1 cellular context compared by ENCODE assay signal in the genomic region with DNA sequence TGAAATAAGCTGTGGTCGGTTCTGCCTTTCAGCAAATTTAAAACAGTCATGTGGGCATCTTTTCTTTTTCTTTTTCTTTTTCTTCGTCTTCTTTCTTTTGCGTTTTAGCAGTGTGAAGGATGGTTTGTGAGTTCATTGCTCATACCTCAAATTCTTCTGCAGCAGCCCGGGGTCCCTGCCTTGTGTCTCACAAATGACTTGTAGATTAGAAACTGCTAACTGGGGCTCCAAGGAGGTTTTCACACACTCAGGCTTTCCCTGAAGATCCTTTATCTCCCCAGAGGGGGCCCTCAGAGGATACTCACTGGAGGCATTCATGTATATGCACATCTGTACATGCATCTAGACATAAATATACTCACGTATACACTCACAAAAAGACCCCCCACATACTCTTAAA.
TF ChIP-seq lines count a peak whose summit lies in the region.

No MANE protein-coding gene starts in this region.

TF ChIP-seq in WTC11, 78 proteins besides CTCF, POLR2A, EP300 and RAD21 (continued from another document):
- TF ChIP-seq, protein P1, sequence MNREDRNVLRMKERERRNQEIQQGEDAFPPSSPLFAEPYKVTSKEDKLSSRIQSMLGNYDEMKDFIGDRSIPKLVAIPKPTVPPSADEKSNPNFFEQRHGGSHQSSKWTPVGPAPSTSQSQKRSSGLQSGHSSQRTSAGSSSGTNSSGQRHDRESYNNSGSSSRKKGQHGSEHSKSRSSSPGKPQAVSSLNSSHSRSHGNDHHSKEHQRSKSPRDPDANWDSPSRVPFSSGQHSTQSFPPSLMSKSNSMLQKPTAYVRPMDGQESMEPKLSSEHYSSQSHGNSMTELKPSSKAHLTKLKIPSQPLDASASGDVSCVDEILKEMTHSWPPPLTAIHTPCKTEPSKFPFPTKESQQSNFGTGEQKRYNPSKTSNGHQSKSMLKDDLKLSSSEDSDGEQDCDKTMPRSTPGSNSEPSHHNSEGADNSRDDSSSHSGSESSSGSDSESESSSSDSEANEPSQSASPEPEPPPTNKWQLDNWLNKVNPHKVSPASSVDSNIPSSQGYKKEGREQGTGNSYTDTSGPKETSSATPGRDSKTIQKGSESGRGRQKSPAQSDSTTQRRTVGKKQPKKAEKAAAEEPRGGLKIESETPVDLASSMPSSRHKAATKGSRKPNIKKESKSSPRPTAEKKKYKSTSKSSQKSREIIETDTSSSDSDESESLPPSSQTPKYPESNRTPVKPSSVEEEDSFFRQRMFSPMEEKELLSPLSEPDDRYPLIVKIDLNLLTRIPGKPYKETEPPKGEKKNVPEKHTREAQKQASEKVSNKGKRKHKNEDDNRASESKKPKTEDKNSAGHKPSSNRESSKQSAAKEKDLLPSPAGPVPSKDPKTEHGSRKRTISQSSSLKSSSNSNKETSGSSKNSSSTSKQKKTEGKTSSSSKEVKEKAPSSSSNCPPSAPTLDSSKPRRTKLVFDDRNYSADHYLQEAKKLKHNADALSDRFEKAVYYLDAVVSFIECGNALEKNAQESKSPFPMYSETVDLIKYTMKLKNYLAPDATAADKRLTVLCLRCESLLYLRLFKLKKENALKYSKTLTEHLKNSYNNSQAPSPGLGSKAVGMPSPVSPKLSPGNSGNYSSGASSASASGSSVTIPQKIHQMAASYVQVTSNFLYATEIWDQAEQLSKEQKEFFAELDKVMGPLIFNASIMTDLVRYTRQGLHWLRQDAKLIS (CRISPR knock-in tag; IDR thresholded peaks at IDR 0.05; ENCODE audit: borderline replicate concordance): no peak
- TF ChIP-seq, protein P2, sequence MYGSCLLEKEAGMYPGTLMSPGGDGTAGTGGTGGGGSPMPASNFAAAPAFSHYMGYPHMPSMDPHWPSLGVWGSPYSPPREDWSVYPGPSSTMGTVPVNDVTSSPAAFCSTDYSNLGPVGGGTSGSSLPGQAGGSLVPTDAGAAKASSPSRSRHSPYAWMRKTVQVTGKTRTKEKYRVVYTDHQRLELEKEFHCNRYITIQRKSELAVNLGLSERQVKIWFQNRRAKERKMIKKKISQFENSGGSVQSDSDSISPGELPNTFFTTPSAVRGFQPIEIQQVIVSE (CRISPR knock-in tag; IDR thresholded peaks at IDR 0.05; ENCODE audit: borderline replicate concordance): no peak
- TF ChIP-seq ETV6 (CRISPR knock-in tag; IDR thresholded peaks at IDR 0.05): no peak
- TF ChIP-seq, protein P3, sequence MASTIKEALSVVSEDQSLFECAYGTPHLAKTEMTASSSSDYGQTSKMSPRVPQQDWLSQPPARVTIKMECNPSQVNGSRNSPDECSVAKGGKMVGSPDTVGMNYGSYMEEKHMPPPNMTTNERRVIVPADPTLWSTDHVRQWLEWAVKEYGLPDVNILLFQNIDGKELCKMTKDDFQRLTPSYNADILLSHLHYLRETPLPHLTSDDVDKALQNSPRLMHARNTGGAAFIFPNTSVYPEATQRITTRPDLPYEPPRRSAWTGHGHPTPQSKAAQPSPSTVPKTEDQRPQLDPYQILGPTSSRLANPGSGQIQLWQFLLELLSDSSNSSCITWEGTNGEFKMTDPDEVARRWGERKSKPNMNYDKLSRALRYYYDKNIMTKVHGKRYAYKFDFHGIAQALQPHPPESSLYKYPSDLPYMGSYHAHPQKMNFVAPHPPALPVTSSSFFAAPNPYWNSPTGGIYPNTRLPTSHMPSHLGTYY (CRISPR knock-in tag; IDR thresholded peaks at IDR 0.05): no peak
- TF ChIP-seq FOXK1 (CRISPR knock-in tag; IDR thresholded peaks at IDR 0.05): no peak
- no peak for TF ChIP-seq ESRRA (CRISPR knock-in tag; IDR thresholded peaks at IDR 0.05; ENCODE audit: borderline replicate concordance)
- TF ChIP-seq, protein P4, sequence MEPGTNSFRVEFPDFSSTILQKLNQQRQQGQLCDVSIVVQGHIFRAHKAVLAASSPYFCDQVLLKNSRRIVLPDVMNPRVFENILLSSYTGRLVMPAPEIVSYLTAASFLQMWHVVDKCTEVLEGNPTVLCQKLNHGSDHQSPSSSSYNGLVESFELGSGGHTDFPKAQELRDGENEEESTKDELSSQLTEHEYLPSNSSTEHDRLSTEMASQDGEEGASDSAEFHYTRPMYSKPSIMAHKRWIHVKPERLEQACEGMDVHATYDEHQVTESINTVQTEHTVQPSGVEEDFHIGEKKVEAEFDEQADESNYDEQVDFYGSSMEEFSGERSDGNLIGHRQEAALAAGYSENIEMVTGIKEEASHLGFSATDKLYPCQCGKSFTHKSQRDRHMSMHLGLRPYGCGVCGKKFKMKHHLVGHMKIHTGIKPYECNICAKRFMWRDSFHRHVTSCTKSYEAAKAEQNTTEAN (CRISPR knock-in tag; IDR thresholded peaks at IDR 0.05): no peak
- TF ChIP-seq, protein P5, sequence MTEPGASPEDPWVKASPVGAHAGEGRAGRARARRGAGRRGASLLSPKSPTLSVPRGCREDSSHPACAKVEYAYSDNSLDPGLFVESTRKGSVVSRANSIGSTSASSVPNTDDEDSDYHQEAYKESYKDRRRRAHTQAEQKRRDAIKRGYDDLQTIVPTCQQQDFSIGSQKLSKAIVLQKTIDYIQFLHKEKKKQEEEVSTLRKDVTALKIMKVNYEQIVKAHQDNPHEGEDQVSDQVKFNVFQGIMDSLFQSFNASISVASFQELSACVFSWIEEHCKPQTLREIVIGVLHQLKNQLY (CRISPR knock-in tag; IDR thresholded peaks at IDR 0.05): no peak
- no peak for TF ChIP-seq NR3C1 (CRISPR knock-in tag; conservative IDR thresholded peaks at IDR 0.05; ENCODE audit: low read depth)
- TF ChIP-seq CREB1 (CRISPR knock-in tag; IDR thresholded peaks at IDR 0.05): no peak
- TF ChIP-seq ZNF138 (CRISPR knock-in tag; conservative IDR thresholded peaks at IDR 0.05): no peak
- no peak for TF ChIP-seq IRF2 (CRISPR knock-in tag; IDR thresholded peaks at IDR 0.05; ENCODE audit: borderline replicate concordance, low read depth)
- no peak for TF ChIP-seq RELA (CRISPR knock-in tag; IDR thresholded peaks at IDR 0.05; ENCODE audit: borderline replicate concordance)
- TF ChIP-seq GTF2I (CRISPR knock-in tag; conservative IDR thresholded peaks at IDR 0.05): no peak
